Comparison of ENCODE assay signal across 9 cellular contexts in genomic region chr12:32120419-32120818, GRCh38. TPM values are rescaled to one million over a fixed set of nuclear protein-coding genes. Genes with fewer than 3 reads are reported as not detected.
DNase-seq lines count a peak whose midpoint lies in the region; ATAC-seq and TF ChIP-seq lines count a peak whose summit lies in the region.
"Had no signal": no experiment of that assay in that cellular context is flagged by ENCODE, and none has a peak within 500 bp of the region (broad histone marks: within the 10 kb centered on the region; RNA-seq: fewer than 3 reads in every experiment).

No MANE protein-coding gene starts in this region.

- ATAC-seq in GM18907 (IDR thresholded peaks at IDR 0.05; ENCODE audit: unreplicated experiment), result peak; percentile 79

- H3K36me3 Mint-ChIP-seq in HFFc6 (ENCODE audit: low read depth), result peaks cover 16% of the 10 kb centered on the region; the same call in 1 of the 2 replicates

- H3K9me3 Mint-ChIP-seq in HFFc6, result no peaks in the 10 kb centered on the region

- no peak overlapping the region for H3K4me2 ChIP-seq in Loucy (ENCODE audit: low read depth, low read length, poor library complexity, severe bottlenecking)

- no peaks in the 10 kb centered on the region for H3F3A ChIP-seq in Loucy (ENCODE audit: low read depth)

- CTCF ChIA-PET in RWPE1 (lab: Yijun Ruan, JAX), result interaction anchor here (0.7 kb wide), 1 partner anchor 25 kb away, joined by 3 read pairs; no protein-coding TSS in a partner anchor

- H3K9me2 ChIP-seq in Loucy (replicated peaks; ENCODE audit: low read depth, low read length), result no peaks in the 10 kb centered on the region

- peaks cover 60% of the 10 kb centered on the region for H3K4me1 Mint-ChIP-seq in HFFc6 (ENCODE audit: low read depth)

- no peak overlapping the region for H3K4me3 ChIP-seq in Loucy (ENCODE audit: low read length, poor library complexity, severe bottlenecking)

- no peak overlapping the region; the same call in 1 of the 2 replicates for H3K4me3 Mint-ChIP-seq in HFFc6

- H3K27me3 ChIP-seq in Loucy (ENCODE audit: insufficient read depth, low read length, poor library complexity, severe bottlenecking), result no peaks in the 10 kb centered on the region

- peaks cover 15% of the 10 kb centered on the region for H4K20me1 ChIP-seq in Loucy (ENCODE audit: insufficient read depth, low read length, poor library complexity, severe bottlenecking)

- H3K27me3 Mint-ChIP-seq in HFFc6 (ENCODE audit: insufficient read depth), result peaks cover 2% of the 10 kb centered on the region; the same call in 1 of the 2 replicates

- H3K4me1 ChIP-seq in Loucy (ENCODE audit: insufficient read depth, low read length, poor library complexity, severe bottlenecking), result peaks cover 23% of the 10 kb centered on the region

- no peak overlapping the region for H2AFZ ChIP-seq in Loucy (ENCODE audit: low read length)

- H3K79me2 ChIP-seq in Loucy (ENCODE audit: insufficient read depth, low read length), result peaks cover 15% of the 10 kb centered on the region

- POLR2A ChIA-PET in RWPE1 (lab: Yijun Ruan, JAX; ENCODE audit: low non-redundant PET), result no interaction called here

- H3K9me3 ChIP-seq in Loucy (ENCODE audit: insufficient read depth, low read depth, low read length), result no peaks in the 10 kb centered on the region

- H3K27ac Mint-ChIP-seq in HFFc6, result peak overlapping the region; percentile 44; the same call in 1 of the 2 replicates

- H3K9ac ChIP-seq in Loucy (ENCODE audit: low read depth, low read length, poor library complexity, severe bottlenecking), result peak overlapping the region; percentile 11

- H3K36me3 ChIP-seq in Loucy (ENCODE audit: insufficient read depth, low read length), result no peaks in the 10 kb centered on the region

- no peak overlapping the region for H3K27ac ChIP-seq in RWPE1

- TF ChIP-seq CTCF in HFFc6 (IDR thresholded peaks at IDR 0.05), result no peak
- no peak for TF ChIP-seq CTCF in Loucy (conservative IDR thresholded peaks at IDR 0.05; ENCODE audit: low read length)
- no peak for TF ChIP-seq CTCF in RWPE1 (conservative IDR thresholded peaks at IDR 0.05; ENCODE audit: low read depth)

- DNase-seq in HFFc6, result no peak
- DNase-seq in iPS-NIHi7 (ENCODE audit: extremely low spot score), result peak; percentile 25
- DNase-seq in occipital lobe (lab: John Stamatoyannopoulos, UW), result no peak
- no peak for DNase-seq in 8988T
- no peak for DNase-seq in NCI-H526 treated with DMSO at 0.1 percent for 48 hours (lab: John Stamatoyannopoulos, UW)
- DNase-seq in RWPE1 (ENCODE audit: low spot score), result no peak
- DNase-seq: NCI-H1105 treated with DMSO at 0.1 percent for 48 hours had no signal

RNA-seq across cellular contexts. Expression of gene BICD1, which starts 13.8 kb away (rescaled TPM):
- total RNA-seq in HFFc6 (2021; fragmentation: NEBNext Ultra II Directional; extraction: Animal tissue kit (Norgen Biotek cat#: 25700)), result 10 to 100 TPM; 24.5 to 36.6 (median 32.4) TPM
- 52.1 TPM for total RNA-seq in occipital lobe
